In genomic region chr11:128483211-128483788, GRCh38 we compare ENCODE assay signal across 8 cellular contexts.
DNase-seq lines count a peak whose midpoint lies in the region; ATAC-seq and TF ChIP-seq lines count a peak whose summit lies in the region.

No MANE protein-coding gene starts in this region.

- H3K4me1 ChIP-seq in mammary epithelial cell (ENCODE audit: insufficient read depth, low read length) (peaks cover 25% of the 10 kb centered on the region), SK-N-SH (ENCODE audit: control insufficient read depth in 1 of 2, insufficient read depth in 2 of 2, low read depth in 1 of 2, low read length in 1 of 2) (peaks cover 0 to 5% of the 10 kb centered on the region in 2 experiments; a peak in 2 of 4 replicates), Caco-2 (no peaks in the 10 kb centered on the region)

- no peak overlapping the region for H3K4me2 ChIP-seq in mammary epithelial cell (ENCODE audit: insufficient read depth, low read depth, low read length)
- no peak overlapping the region for H3K4me2 ChIP-seq in SK-N-SH

- WGBS in mammary epithelial cell (ENCODE audit: low coverage, missing lambda C conversion rate): 92% methylated on average over 7 of the region's 7 CpGs
- 94% methylated on average over 7 of the region's 7 CpGs for WGBS in SK-N-SH (ENCODE audit: low lambda C conversion rate)

- peaks cover 46% of the 10 kb centered on the region for H3K36me3 ChIP-seq in mammary epithelial cell (ENCODE audit: insufficient read depth, low read length)
- H3K36me3 ChIP-seq in SK-N-SH (replicated peaks in 1 of 2; ENCODE audit: control insufficient read depth in 1 of 2, insufficient read depth in 2 of 2, low read length in 1 of 2): peaks cover 73 to 87% of the 10 kb centered on the region in 2 experiments
- no peaks in the 10 kb centered on the region for H3K36me3 ChIP-seq in Caco-2 (ENCODE audit: control insufficient read depth, insufficient read depth, low read length)

- H3K4me3 Mint-ChIP-seq in MCF 10A (ENCODE audit: unreplicated experiment) (no peak overlapping the region), Caco-2 (ENCODE audit: unreplicated experiment) (no peak overlapping the region)
- H3K4me3 Mint-ChIP-seq in activated T-helper 2 cell treated with anti-CD3 and anti-CD28 coated beads, Interferon-gamma antibody, Interleukin-2, Interleukin-4, amounts not matched to agents 10 μg/mL and 5 μg/mL and 100 μg/mL, durations not matched to agents 14 hours and 24 hours and 36 hours (ENCODE audit: low read depth): peak overlapping the region; percentile 75
- peak overlapping the region; percentile 64 to 67 for H3K4me3 Mint-ChIP-seq in stimulated activated naive B cell treated with anti-CD40 and anti-IgM and Interleukin-4, amounts not matched to agents 10 μg/mL and 1 μg/mL and 100 μg/mL, for 72 hours

- H3K9me2 ChIP-seq in SK-N-SH: no peaks in the 10 kb centered on the region

- intact Hi-C loops in MCF 10A (cut with micrococcal nuclease) (no loop called here), mammary epithelial cell (cut with micrococcal nuclease) (no loop called here), Caco-2 (cut with micrococcal nuclease; ENCODE audit: unreplicated experiment) (no loop called here)
- intact Hi-C loops in activated T-helper 2 cell treated with anti-CD3 and anti-CD28 coated beads, Interferon-gamma antibody, Interleukin-2, Interleukin-4, amounts not matched to agents 10 μg/mL and 5 μg/mL and 100 μg/mL, durations not matched to agents 14 hours and 24 hours and 36 hours (cut with micrococcal nuclease): loop anchor here (1.0 to 5.0 kb wide), 4 partner anchors 8 to 209 kb away; partner anchors contain the start of gene FLI1

- H3K27ac Mint-ChIP-seq in MCF 10A (ENCODE audit: low read depth, unreplicated experiment) (peak overlapping the region; percentile 71), Caco-2 (ENCODE audit: unreplicated experiment) (no peak overlapping the region)
- peak overlapping the region; percentile 95 for H3K27ac Mint-ChIP-seq in activated T-helper 2 cell treated with anti-CD3 and anti-CD28 coated beads, Interferon-gamma antibody, Interleukin-2, Interleukin-4, amounts not matched to agents 10 μg/mL and 5 μg/mL and 100 μg/mL, durations not matched to agents 14 hours and 24 hours and 36 hours
- H3K27ac Mint-ChIP-seq in stimulated activated naive B cell treated with anti-CD40 and anti-IgM and Interleukin-4, amounts not matched to agents 10 μg/mL and 1 μg/mL and 100 μg/mL, for 72 hours: peak overlapping the region; percentile 85

- H3K36me3 Mint-ChIP-seq in MCF 10A (ENCODE audit: insufficient read depth, unreplicated experiment) (peaks cover 49% of the 10 kb centered on the region), Caco-2 (ENCODE audit: insufficient read depth, unreplicated experiment) (no peaks in the 10 kb centered on the region)
- peaks cover 98% of the 10 kb centered on the region for H3K36me3 Mint-ChIP-seq in activated T-helper 2 cell treated with anti-CD3 and anti-CD28 coated beads, Interferon-gamma antibody, Interleukin-2, Interleukin-4, amounts not matched to agents 10 μg/mL and 5 μg/mL and 100 μg/mL, durations not matched to agents 14 hours and 24 hours and 36 hours (ENCODE audit: low read depth)
- H3K36me3 Mint-ChIP-seq in stimulated activated naive B cell treated with anti-CD40 and anti-IgM and Interleukin-4, amounts not matched to agents 10 μg/mL and 1 μg/mL and 100 μg/mL, for 72 hours: peaks cover 67 to 81% of the 10 kb centered on the region in 2 donors

- TF ChIP-seq RAD21 in SK-N-SH (IDR thresholded peaks at IDR 0.05; ENCODE audit: low read length): no peak

- H3K27me3 Mint-ChIP-seq in MCF 10A (ENCODE audit: insufficient read depth, unreplicated experiment) (no peaks in the 10 kb centered on the region), Caco-2 (ENCODE audit: insufficient read depth, unreplicated experiment) (peaks cover 9% of the 10 kb centered on the region)
- H3K27me3 Mint-ChIP-seq in activated T-helper 2 cell treated with anti-CD3 and anti-CD28 coated beads, Interferon-gamma antibody, Interleukin-2, Interleukin-4, amounts not matched to agents 10 μg/mL and 5 μg/mL and 100 μg/mL, durations not matched to agents 14 hours and 24 hours and 36 hours (ENCODE audit: low read depth): no peaks in the 10 kb centered on the region
- H3K27me3 Mint-ChIP-seq in stimulated activated naive B cell treated with anti-CD40 and anti-IgM and Interleukin-4, amounts not matched to agents 10 μg/mL and 1 μg/mL and 100 μg/mL, for 72 hours: no peaks in the 10 kb centered on the region

- TF ChIP-seq EP300 in SK-N-SH (IDR thresholded peaks at IDR 0.05; ENCODE audit: borderline replicate concordance in 1 of 2, low read depth in 1 of 2, low read length in 1 of 2): no peak

- peaks cover 39% of the 10 kb centered on the region for H3K4me1 Mint-ChIP-seq in MCF 10A (ENCODE audit: insufficient read depth, unreplicated experiment)
- peaks cover 92% of the 10 kb centered on the region for H3K4me1 Mint-ChIP-seq in activated T-helper 2 cell treated with anti-CD3 and anti-CD28 coated beads, Interferon-gamma antibody, Interleukin-2, Interleukin-4, amounts not matched to agents 10 μg/mL and 5 μg/mL and 100 μg/mL, durations not matched to agents 14 hours and 24 hours and 36 hours (ENCODE audit: low read depth)
- H3K4me1 Mint-ChIP-seq in stimulated activated naive B cell treated with anti-CD40 and anti-IgM and Interleukin-4, amounts not matched to agents 10 μg/mL and 1 μg/mL and 100 μg/mL, for 72 hours: peaks cover 66 to 81% of the 10 kb centered on the region in 2 donors
- H3K4me1 Mint-ChIP-seq in Caco-2 (ENCODE audit: low read depth, unreplicated experiment): no peaks in the 10 kb centered on the region

- H3K9me3 Mint-ChIP-seq in MCF 10A (ENCODE audit: unreplicated experiment) (no peaks in the 10 kb centered on the region), Caco-2 (ENCODE audit: unreplicated experiment) (no peaks in the 10 kb centered on the region)
- no peaks in the 10 kb centered on the region for H3K9me3 Mint-ChIP-seq in activated T-helper 2 cell treated with anti-CD3 and anti-CD28 coated beads, Interferon-gamma antibody, Interleukin-2, Interleukin-4, amounts not matched to agents 10 μg/mL and 5 μg/mL and 100 μg/mL, durations not matched to agents 14 hours and 24 hours and 36 hours
- H3K9me3 Mint-ChIP-seq in stimulated activated naive B cell treated with anti-CD40 and anti-IgM and Interleukin-4, amounts not matched to agents 10 μg/mL and 1 μg/mL and 100 μg/mL, for 72 hours: peaks cover 0 to 2% of the 10 kb centered on the region in 2 donors

- POLR2A ChIA-PET in MCF 10A (lab: Yijun Ruan, JAX) (interaction anchor here (0.6 to 1.6 kb wide), 5 partner anchors 10 to 63 kb away, joined by 3 to 8 read pairs (median 3); no protein-coding TSS in a partner anchor), SK-N-SH (lab: Yijun Ruan, JAX) (no interaction called here), Caco-2 (lab: Charles Lee) (no interaction called here)

- CTCF ChIA-PET in MCF 10A (lab: Yijun Ruan, JAX) (interaction anchor here (0.6 to 3.0 kb wide), 16 partner anchors 12 to 454 kb away, joined by 3 to 33 read pairs (median 4); no protein-coding TSS in a partner anchor), mammary epithelial cell (lab: Charles Lee; ENCODE audit: low non-redundant PET) (no interaction called here), SK-N-SH (lab: Yijun Ruan, JAX) (interaction anchor here (1.3 kb wide), 1 partner anchor 10 kb away, joined by 4 read pairs; no protein-coding TSS in a partner anchor), Caco-2 (lab: Charles Lee) (interaction anchor here (0.8 to 1.2 kb wide), 2 partner anchors 147 to 193 kb away, joined by 4 to 7 read pairs; no protein-coding TSS in a partner anchor)

- H3K27me3 ChIP-seq in mammary epithelial cell (ENCODE audit: insufficient read depth, low read length): no peaks in the 10 kb centered on the region
- no peaks in the 10 kb centered on the region for H3K27me3 ChIP-seq in SK-N-SH (ENCODE audit: insufficient read depth)
- H3K27me3 ChIP-seq in Caco-2 (replicated peaks; ENCODE audit: control insufficient read depth, insufficient read depth, low read length): no peaks in the 10 kb centered on the region

- ATAC-seq in HG03103 (IDR thresholded peaks at IDR 0.05; ENCODE audit: low read depth, unreplicated experiment): peak; percentile 69
- peak; percentile 95 to 97 for ATAC-seq in stimulated activated naive B cell treated with anti-CD40 and anti-IgM and Interleukin-4, amounts not matched to agents 10 μg/mL and 1 μg/mL and 100 μg/mL, for 72 hours (replicated peaks)

- no peak for DNase-seq in MCF 10A (ENCODE audit: unreplicated experiment)
- no peak for DNase-seq in mammary epithelial cell
- no peak for DNase-seq in activated T-helper 2 cell treated with anti-CD3 and anti-CD28 coated beads, Interferon-gamma antibody, Interleukin-2, Interleukin-4, amounts not matched to agents 10 μg/mL and 5 μg/mL and 100 μg/mL, durations not matched to agents 14 hours and 24 hours and 36 hours (ENCODE audit: low spot score)
- DNase-seq in stimulated activated naive B cell treated with anti-CD40 and anti-IgM and Interleukin-4, amounts not matched to agents 10 μg/mL and 1 μg/mL and 100 μg/mL, for 72 hours: peak; percentile 77
- DNase-seq in SK-N-SH: no peak
- no peak for DNase-seq in Caco-2
- no peak for DNase-seq in DMS 273 treated with DMSO at 0.1 percent for 48 hours (lab: John Stamatoyannopoulos, UW)

- no peak overlapping the region for H3K9ac ChIP-seq in mammary epithelial cell (ENCODE audit: insufficient read depth, low read length)
- H3K9ac ChIP-seq in SK-N-SH: no peak overlapping the region

- no peak overlapping the region for H3K4me3 ChIP-seq in mammary epithelial cell (replicated peaks in 1 of 3; ENCODE audit: insufficient read depth in 1 of 3, low read depth in 2 of 3, low read length in 3 of 3)
- no peak overlapping the region for H3K4me3 ChIP-seq in SK-N-SH (ENCODE audit: low read depth in 2 of 2, low read length in 1 of 2)
- H3K4me3 ChIP-seq in Caco-2 (ENCODE audit: low read depth, low read length): no peak overlapping the region

- no peak overlapping the region for H3K27ac ChIP-seq in mammary epithelial cell (ENCODE audit: insufficient read depth, low read depth, low read length)
- no peak overlapping the region for H3K27ac ChIP-seq in SK-N-SH (ENCODE audit: low read depth in 2 of 2, low read length in 1 of 2)

- no peaks in the 10 kb centered on the region for H4K20me1 ChIP-seq in mammary epithelial cell (ENCODE audit: insufficient read depth, low read length)
- H4K20me1 ChIP-seq in SK-N-SH (ENCODE audit: insufficient read depth): no peaks in the 10 kb centered on the region

- H2AFZ ChIP-seq in mammary epithelial cell (ENCODE audit: low read depth, low read length): no peak overlapping the region
- no peak overlapping the region for H2AFZ ChIP-seq in SK-N-SH (ENCODE audit: low read depth)

- BruUV-seq in MCF 10A (replicated peaks; lab: Mats Ljungman, UMichigan): no TSS peak
- BruUV-seq in mammary epithelial cell (replicated peaks; lab: Mats Ljungman, UMichigan): no TSS peak
- no TSS peak for BruUV-seq in Caco-2 (replicated peaks; lab: Mats Ljungman, UMichigan)

- H3K79me2 ChIP-seq in mammary epithelial cell (ENCODE audit: insufficient read depth, low read length) (peaks cover 88% of the 10 kb centered on the region), SK-N-SH (ENCODE audit: insufficient read depth) (peaks cover 97% of the 10 kb centered on the region)

- H3K9me3 ChIP-seq in mammary epithelial cell (replicated peaks; ENCODE audit: insufficient read depth, low read length): no peaks in the 10 kb centered on the region
- no peaks in the 10 kb centered on the region for H3K9me3 ChIP-seq in SK-N-SH
- no peaks in the 10 kb centered on the region for H3K9me3 ChIP-seq in Caco-2

- H3F3A ChIP-seq in SK-N-SH (replicated peaks; ENCODE audit: insufficient read depth): peaks cover 4% of the 10 kb centered on the region

- no peak for TF ChIP-seq CTCF in MCF 10A (IDR thresholded peaks at IDR 0.05; ENCODE audit: unreplicated experiment)
- no peak for TF ChIP-seq CTCF in mammary epithelial cell (conservative IDR thresholded peaks at IDR 0.05 in 1 of 2, IDR thresholded peaks at IDR 0.05 in 1 of 2; ENCODE audit: extremely low read depth in 1 of 2, insufficient read depth in 1 of 2, low read depth in 1 of 2, low read length in 2 of 2)
- no peak for TF ChIP-seq CTCF in SK-N-SH (IDR thresholded peaks at IDR 0.05)
- no peak for TF ChIP-seq CTCF in Caco-2 (IDR thresholded peaks at IDR 0.05; ENCODE audit: insufficient read depth in 1 of 2, low read depth in 1 of 2, low read length in 1 of 2, severe bottlenecking in 1 of 2, unreplicated experiment in 1 of 2)

- dilution Hi-C loops in mammary epithelial cell (cut with HindIII; ENCODE audit: low sequenced_read_pairs): loop anchor here (5.0 kb wide), 2 partner anchors 56 to 94 kb away; no protein-coding TSS in a partner anchor

- in situ Hi-C loops in mammary epithelial cell (cut with MboI; ENCODE audit: low sequenced_read_pairs in 2 of 2): loop anchor here in 1 of 2 donors (25.0 kb wide), 1 partner anchor 321 kb away; no protein-coding TSS in a partner anchor

Comparison
In these comparisons a context has a peak if more than half of its experiments do, and no peak if none do; other contexts are left out.
1. H3K4me3 Mint-ChIP-seq: peak in activated T-helper 2 cell treated with anti-CD3 and anti-CD28 coated beads, Interferon-gamma antibody, Interleukin-2, Interleukin-4, amounts not matched to agents 10 μg/mL and 5 μg/mL and 100 μg/mL, durations not matched to agents 14 hours and 24 hours and 36 hours (single experiment) and stimulated activated naive B cell treated with anti-CD40 and anti-IgM and Interleukin-4, amounts not matched to agents 10 μg/mL and 1 μg/mL and 100 μg/mL, for 72 hours (2 of 2); none in MCF 10A (single experiment) and Caco-2 (single experiment).